In the genomic region with DNA sequence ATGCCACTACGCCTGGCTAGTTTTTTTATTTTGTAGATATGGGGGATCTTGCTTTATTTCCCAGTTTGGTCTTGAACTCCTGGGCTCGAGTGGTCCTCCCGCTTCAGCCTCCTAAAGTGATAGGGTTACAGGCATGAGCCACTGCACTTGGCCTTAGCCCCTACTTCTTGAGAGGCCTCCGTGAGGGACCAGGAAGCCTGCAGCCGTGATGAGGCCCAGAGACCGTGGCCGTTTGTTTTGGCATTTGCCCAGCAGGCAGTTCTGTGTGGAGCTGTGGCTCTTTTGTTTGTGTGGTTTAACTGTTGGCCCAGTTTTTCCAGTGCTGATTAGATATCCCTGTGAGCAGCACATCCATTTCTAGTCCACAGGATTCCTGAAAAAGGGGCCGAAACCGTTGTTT, we compare ENCODE assay signal across 10 cellular contexts. TPM values are rescaled to one million over a fixed set of nuclear protein-coding genes. Genes with fewer than 3 reads are reported as not detected.
DNase-seq lines count a peak whose midpoint lies in the region; ATAC-seq and TF ChIP-seq lines count a peak whose summit lies in the region.
"Had no signal": no experiment of that assay in that cellular context is flagged by ENCODE, and none has a peak within 500 bp of the region (broad histone marks: within the 10 kb centered on the region; RNA-seq: fewer than 3 reads in every experiment).

No MANE protein-coding gene starts in this region.

- peak overlapping the region in 1 of 2 donors; percentile 72 for H3K27ac Mint-ChIP-seq in natural killer cell treated with Interleukin-12 subunit alpha and Interleukin-12 subunit beta and Interleukin-15 and Interleukin-18, amount 100 ng/mL, for 72 hours
- H3K27ac Mint-ChIP-seq: activated T-helper 2 cell treated with anti-CD3 and anti-CD28 coated beads, Interferon-gamma antibody, Interleukin-2, Interleukin-4, amounts not matched to agents 10 μg/mL and 5 μg/mL and 100 μg/mL, durations not matched to agents 14 hours and 24 hours and 36 hours had no signal

- no peak overlapping the region for H3K27ac ChIP-seq in HCT116 (ENCODE audit: low read depth, low read length)
- peak overlapping the region; percentile 75 for H3K27ac ChIP-seq in SJSA1
- H3K27ac ChIP-seq in cardiac muscle cell, result peak overlapping the region; percentile 34
- H3K27ac ChIP-seq in gastroesophageal sphincter, result no peak overlapping the region

- DNase-seq in HCT116 (ENCODE audit: low read depth, low spot score) (no peak), SJSA1 (ENCODE audit: low read depth in 1 of 2, low spot score in 2 of 2) (peak; percentile 84 to 86), cardiac muscle cell (ENCODE audit: low read depth in 1 of 2, low spot score in 1 of 2) (peak in 1 of 2 donors; percentile 98), putamen (ENCODE audit: low spot score) (no peak), hippocampal formation (lab: John Stamatoyannopoulos, UW) (no peak)
- no peak for DNase-seq in natural killer cell treated with Interleukin-12 subunit alpha and Interleukin-12 subunit beta and Interleukin-15 and Interleukin-18, amount 100 ng/mL, for 72 hours (ENCODE audit: low spot score)
- DNase-seq: stimulated activated CD4-positive, alpha-beta T cell treated with anti-CD3 and anti-CD28 coated beads, Interleukin-4, amount 100 ng/mL, for 4 hours had no signal

- no peaks in the 10 kb centered on the region for H3K79me2 ChIP-seq in HCT116 (ENCODE audit: insufficient read depth, low read length)

- H3K27me3 Mint-ChIP-seq in natural killer cell treated with Interleukin-12 subunit alpha and Interleukin-12 subunit beta and Interleukin-15 and Interleukin-18, amount 100 ng/mL, for 72 hours, result no peaks in the 10 kb centered on the region

- H3K9me2 ChIP-seq in HCT116 (ENCODE audit: insufficient read depth), result no peaks in the 10 kb centered on the region

- no peak overlapping the region for H2AFZ ChIP-seq in HCT116 (ENCODE audit: low read depth, low read length, poor library complexity, severe bottlenecking)

- no peak for TF ChIP-seq EP300 in gastroesophageal sphincter (IDR thresholded peaks at IDR 0.05)

- H3K27me3 ChIP-seq in HCT116 (ENCODE audit: insufficient read depth, low read length), result no peaks in the 10 kb centered on the region
- H3K27me3 ChIP-seq in SJSA1 (replicated peaks), result no peaks in the 10 kb centered on the region
- no peaks in the 10 kb centered on the region for H3K27me3 ChIP-seq in cardiac muscle cell
- H3K27me3 ChIP-seq in skeletal muscle satellite cell (ENCODE audit: control insufficient read depth, insufficient read depth, low read length), result peaks cover 3% of the 10 kb centered on the region
- H3K27me3 ChIP-seq in gastroesophageal sphincter, result no peaks in the 10 kb centered on the region

- peaks cover 4 to 10% of the 10 kb centered on the region in 2 experiments; a peak in 2 of 4 replicates for H3K4me1 ChIP-seq in HCT116 (ENCODE audit: control insufficient read depth in 1 of 2, insufficient read depth in 2 of 2, low read length in 2 of 2)
- H3K4me1 ChIP-seq in SJSA1 (replicated peaks), result peaks cover 21% of the 10 kb centered on the region
- peaks cover 31% of the 10 kb centered on the region for H3K4me1 ChIP-seq in cardiac muscle cell (ENCODE audit: low read depth)
- H3K4me1 ChIP-seq in skeletal muscle satellite cell (ENCODE audit: control insufficient read depth, insufficient read depth, low read length), result peaks cover 12% of the 10 kb centered on the region
- peaks cover 0 to 10% (median 0%) of the 10 kb centered on the region in 3 donors for H3K4me1 ChIP-seq in gastroesophageal sphincter

- CTCF ChIA-PET in HCT116 (lab: Charles Lee), result no interaction called here

- no peaks in the 10 kb centered on the region for H3K36me3 Mint-ChIP-seq in natural killer cell treated with Interleukin-12 subunit alpha and Interleukin-12 subunit beta and Interleukin-15 and Interleukin-18, amount 100 ng/mL, for 72 hours

- H3K4me2 ChIP-seq in HCT116 (ENCODE audit: low read length) (no peak overlapping the region), skeletal muscle satellite cell (ENCODE audit: low read length) (peak overlapping the region; percentile 64)

- POLR2A ChIA-PET in HCT116 (lab: Charles Lee), result interaction anchor here (2.4 kb wide), 1 partner anchor 45 kb away, joined by 6 read pairs; the partner anchor contains the start of gene CDKN1A

- no peak for TF ChIP-seq CTCF in HCT116 (IDR thresholded peaks at IDR 0.05 in 2 of 3, conservative IDR thresholded peaks at IDR 0.05 in 1 of 3; ENCODE audit: borderline replicate concordance in 1 of 3, insufficient read depth in 1 of 3, low read depth in 2 of 3, low read length in 2 of 3)
- TF ChIP-seq CTCF in cardiac muscle cell (IDR thresholded peaks at IDR 0.05; ENCODE audit: low read depth, low read length), result no peak
- no peak for TF ChIP-seq CTCF in gastroesophageal sphincter (IDR thresholded peaks at IDR 0.05)

- H3K9me3 ChIP-seq in HCT116 (ENCODE audit: control insufficient read depth in 1 of 2, insufficient read depth in 1 of 2, low read depth in 1 of 2, low read length in 2 of 2) (no peaks in the 10 kb centered on the region), SJSA1 (replicated peaks) (no peaks in the 10 kb centered on the region), cardiac muscle cell (ENCODE audit: low read depth) (no peaks in the 10 kb centered on the region), skeletal muscle satellite cell (replicated peaks; ENCODE audit: low read length) (no peaks in the 10 kb centered on the region), gastroesophageal sphincter (no peaks in the 10 kb centered on the region)

- H3K9ac ChIP-seq in HCT116 (ENCODE audit: low read length) (no peak overlapping the region), skeletal muscle satellite cell (ENCODE audit: low read depth, low read length) (peak overlapping the region; percentile 18)

- intact Hi-C loops in HCT116 (cut with micrococcal nuclease), result no loop called here

- H3K36me3 ChIP-seq in HCT116 (ENCODE audit: control insufficient read depth in 1 of 2, insufficient read depth in 2 of 2, low read length in 2 of 2), result no peaks in the 10 kb centered on the region
- no peaks in the 10 kb centered on the region for H3K36me3 ChIP-seq in SJSA1
- H3K36me3 ChIP-seq in cardiac muscle cell, result no peaks in the 10 kb centered on the region
- no peaks in the 10 kb centered on the region for H3K36me3 ChIP-seq in skeletal muscle satellite cell (ENCODE audit: insufficient read depth, low read length)
- H3K36me3 ChIP-seq in gastroesophageal sphincter, result no peaks in the 10 kb centered on the region

- no peaks in the 10 kb centered on the region for H3K9me3 Mint-ChIP-seq in natural killer cell treated with Interleukin-12 subunit alpha and Interleukin-12 subunit beta and Interleukin-15 and Interleukin-18, amount 100 ng/mL, for 72 hours
- H3K9me3 Mint-ChIP-seq: activated T-helper 2 cell treated with anti-CD3 and anti-CD28 coated beads, Interferon-gamma antibody, Interleukin-2, Interleukin-4, amounts not matched to agents 10 μg/mL and 5 μg/mL and 100 μg/mL, durations not matched to agents 14 hours and 24 hours and 36 hours had no signal

- 20 to 40% methylated on average over 1 of the region's 9 CpGs for WGBS in gastroesophageal sphincter (ENCODE audit: low coverage in 1 of 2), 2 donors

- no peaks in the 10 kb centered on the region for H3K4me1 Mint-ChIP-seq in natural killer cell treated with Interleukin-12 subunit alpha and Interleukin-12 subunit beta and Interleukin-15 and Interleukin-18, amount 100 ng/mL, for 72 hours (ENCODE audit: low read depth in 2 of 2)

- peak; percentile 32; the same call in 1 of the 2 replicates for ATAC-seq in HCT116
- no peak for ATAC-seq in natural killer cell treated with Interleukin-12 subunit alpha and Interleukin-12 subunit beta and Interleukin-15 and Interleukin-18, amount 100 ng/mL, for 72 hours
- ATAC-seq in gastroesophageal sphincter, result no peak

- TF ChIP-seq POLR2A in HCT116 (IDR thresholded peaks at IDR 0.05; ENCODE audit: borderline replicate concordance, extremely low read depth, insufficient read depth, insufficient read length) (no peak), gastroesophageal sphincter (IDR thresholded peaks at IDR 0.05) (no peak)

- H4K20me1 ChIP-seq in HCT116 (ENCODE audit: insufficient read depth), result no peaks in the 10 kb centered on the region

- no peak for TF ChIP-seq RAD21 in HCT116 (IDR thresholded peaks at IDR 0.05; ENCODE audit: low read depth)

- RAD21 ChIA-PET in HCT116 (lab: Charles Lee; ENCODE audit: low non-redundant PET in 1 of 2, low total read pairs in 2 of 2, uncharacterized antibody in 2 of 2, unreplicated experiment in 2 of 2), result no interaction called here

- no TSS peak for BruUV-seq in HCT116 (replicated peaks; lab: Mats Ljungman, UMichigan)

- no peak overlapping the region for H3K4me3 ChIP-seq in HCT116 (replicated peaks in 1 of 2; ENCODE audit: low read depth in 1 of 2, low read length in 2 of 2)
- no peak overlapping the region for H3K4me3 ChIP-seq in SJSA1
- H3K4me3 ChIP-seq in cardiac muscle cell, result no peak overlapping the region
- no peak overlapping the region for H3K4me3 ChIP-seq in skeletal muscle satellite cell (ENCODE audit: low read length)
- no peak overlapping the region for H3K4me3 ChIP-seq in gastroesophageal sphincter

- H3K4me3 Mint-ChIP-seq in natural killer cell treated with Interleukin-12 subunit alpha and Interleukin-12 subunit beta and Interleukin-15 and Interleukin-18, amount 100 ng/mL, for 72 hours, result no peak overlapping the region

TF ChIP-seq in HCT116, 20 proteins besides CTCF, POLR2A, EP300 and RAD21 (continues in another document):
- TF ChIP-seq SRF (IDR thresholded peaks at IDR 0.05; ENCODE audit: low read depth), result no peak

RNA-seq across cellular contexts. Expression of gene SRSF3, which starts 39.8 kb away (rescaled TPM):
- total RNA-seq in HCT116 (2021; ENCODE audit: unreplicated experiment) (362 TPM), cardiac muscle cell (122 and 127 TPM in 2 replicates), gastroesophageal sphincter (100 to 1,000 TPM; 108 to 195 (median 156) TPM)
- polyA plus RNA-seq in HCT116 (2012), result 213 and 248 TPM in 2 replicates
- 351 and 398 TPM in 2 replicates for total RNA-seq in SJSA1 (2014; rRNA removed; shearing (Covaris generic))
- 160 and 184 TPM in 2 replicates for polyA plus RNA-seq in cardiac muscle cell
- 182 and 211 TPM in 2 replicates for total RNA-seq in skeletal muscle satellite cell (2012; rRNA removed)
- total RNA-seq in natural killer cell treated with Interleukin-12 subunit alpha and Interleukin-12 subunit beta and Interleukin-15 and Interleukin-18, amount 100 ng/mL, for 72 hours, result 100 to 1,000 TPM; 455 to 498 TPM

RNA-seq across cellular contexts. Expression of gene CDKN1A, which starts 44.6 kb away (rescaled TPM):
- total RNA-seq in HCT116 (2021; ENCODE audit: unreplicated experiment) (179 TPM), cardiac muscle cell (60.8 and 119 TPM in 2 replicates), gastroesophageal sphincter (100 to 1,000 TPM in 1 of 4 donors, 10 to 100 TPM in 3; 49.7 to 137 (median 81.7) TPM)
- polyA plus RNA-seq in HCT116 (2012), result 218 and 229 TPM in 2 replicates
- 125 and 133 TPM in 2 replicates for total RNA-seq in SJSA1 (2014; rRNA removed; shearing (Covaris generic))
- polyA plus RNA-seq in cardiac muscle cell, result 70.8 and 141 TPM in 2 replicates
- 183 and 300 TPM in 2 replicates for total RNA-seq in skeletal muscle satellite cell (2012; rRNA removed)
- 100 to 1,000 TPM; 176 to 617 TPM for total RNA-seq in natural killer cell treated with Interleukin-12 subunit alpha and Interleukin-12 subunit beta and Interleukin-15 and Interleukin-18, amount 100 ng/mL, for 72 hours

Comparison
In these comparisons a context has a peak if more than half of its experiments do, and no peak if none do; other contexts are left out.
1. DNase-seq: peak in SJSA1 (2 of 2); none in HCT116 (single experiment), putamen (single experiment), natural killer cell treated with Interleukin-12 subunit alpha and Interleukin-12 subunit beta and Interleukin-15 and Interleukin-18, amount 100 ng/mL, for 72 hours (single experiment) and hippocampal formation (0 of 2).
2. H3K27ac ChIP-seq: peak in SJSA1 (single experiment) and cardiac muscle cell (single experiment); none in HCT116 (single experiment) and gastroesophageal sphincter (0 of 4).